26 cellular contexts compared by ENCODE assay signal in the genomic region with DNA sequence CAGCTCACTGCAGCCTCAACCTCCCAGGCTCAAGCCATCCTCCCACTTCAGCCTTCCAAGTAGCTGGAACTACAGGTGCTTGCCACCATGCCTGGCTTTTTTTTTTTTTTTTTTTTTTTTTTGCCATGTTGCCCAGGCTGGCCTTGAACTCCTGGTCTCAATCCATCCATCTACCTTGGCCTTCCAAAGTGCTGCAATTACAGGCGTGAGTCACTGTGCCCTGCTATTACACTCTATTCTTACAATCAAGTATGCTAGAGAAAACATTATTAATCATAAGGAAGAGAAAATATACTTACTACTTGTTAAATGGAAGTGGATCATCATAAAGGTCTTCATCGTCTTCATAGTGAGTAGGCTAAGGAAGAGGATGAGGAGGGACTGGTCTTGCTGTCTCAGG.
"Had no signal": no experiment of that assay in that cellular context is flagged by ENCODE, and none has a peak within 500 bp of the region (broad histone marks: within the 10 kb centered on the region; RNA-seq: fewer than 3 reads in every experiment).

No MANE protein-coding gene starts in this region.

- H3K27me3 ChIP-seq: colonic mucosa, foreskin keratinocyte, pancreas, right lobe of liver, suprapubic skin, upper lobe of left lung had no signal

- H3K27ac ChIP-seq: colonic mucosa, epithelial cell of prostate, foreskin keratinocyte, neutrophil, pancreas, right lobe of liver, suprapubic skin, upper lobe of left lung had no signal

- DNase-seq: colonic mucosa; effector CD8-positive, alpha-beta T cell; endodermal cell; foreskin keratinocyte; head of caudate nucleus; naive B cell; pancreas; right lobe of liver; stimulated activated CD4-positive, alpha-beta T cell treated with anti-CD3 and anti-CD28 coated beads, Interleukin-2, amount 100 ng/mL, for 24 hours; stimulated activated CD4-positive, alpha-beta T cell treated with anti-CD3 and anti-CD28 coated beads, Interleukin-4, amount 100 ng/mL, for 24 hours; stimulated activated naive CD4-positive, alpha-beta T cell treated with Interleukin-2 at 50 U/mL for 16 hours; upper lobe of left lung had no signal

- H3K36me3 ChIP-seq: colonic mucosa, neutrophil, pancreas, right lobe of liver, suprapubic skin had no signal

- H3K4me3 Mint-ChIP-seq: central memory CD8-positive, alpha-beta T cell; dendritic cell treated with granulocyte-macrophage colony-stimulating factor and Interleukin-4, amounts not matched to agents 40 ng/mL and 50 ng/mL, for 4 days; endodermal cell; memory B cell; naive B cell; natural killer cell treated with Interleukin-12 subunit alpha and Interleukin-12 subunit beta and Interleukin-15 and Interleukin-18, amount 100 ng/mL, for 72 hours; neural crest cell; stimulated activated effector memory CD8-positive, alpha-beta T cell treated with anti-CD3 and anti-CD28 coated beads, Interleukin-12 subunit alpha, Interleukin-12 subunit beta, amount 100 ng/mL, for 72 hours had no signal

- H3K9me3 Mint-ChIP-seq: central memory CD8-positive, alpha-beta T cell; endodermal cell; natural killer cell treated with Interleukin-12 subunit alpha and Interleukin-12 subunit beta and Interleukin-15 and Interleukin-18, amount 100 ng/mL, for 72 hours; neural crest cell; stimulated activated effector memory CD8-positive, alpha-beta T cell treated with anti-CD3 and anti-CD28 coated beads, Interleukin-12 subunit alpha, Interleukin-12 subunit beta, amount 100 ng/mL, for 72 hours had no signal

- H3K4me3 ChIP-seq: colonic mucosa, lung, pancreas, right lobe of liver, suprapubic skin, upper lobe of left lung had no signal

- H3K4me1 ChIP-seq: colonic mucosa, pancreas had no signal

- FAIRE-seq: keratinocyte, pancreas, urothelium cell line had no signal

- H3K4me1 Mint-ChIP-seq: neural crest cell had no signal

- ATAC-seq: esophagus mucosa; foreskin keratinocyte; left lobe of liver; natural killer cell treated with Interleukin-12 subunit alpha and Interleukin-12 subunit beta and Interleukin-15 and Interleukin-18, amount 100 ng/mL, for 72 hours; pancreas; right lobe of liver; stimulated activated effector memory CD8-positive, alpha-beta T cell treated with anti-CD3 and anti-CD28 coated beads, Interleukin-12 subunit alpha, Interleukin-12 subunit beta, amount 100 ng/mL, for 72 hours had no signal

- H3K27ac Mint-ChIP-seq: dendritic cell treated with granulocyte-macrophage colony-stimulating factor and Interleukin-4, amounts not matched to agents 40 ng/mL and 50 ng/mL, for 4 days; endodermal cell; memory B cell; natural killer cell treated with Interleukin-12 subunit alpha and Interleukin-12 subunit beta and Interleukin-15 and Interleukin-18, amount 100 ng/mL, for 72 hours; stimulated activated effector memory CD8-positive, alpha-beta T cell treated with anti-CD3 and anti-CD28 coated beads, Interleukin-12 subunit alpha, Interleukin-12 subunit beta, amount 100 ng/mL, for 72 hours had no signal

- H3K9me3 ChIP-seq: colonic mucosa, neutrophil, pancreas, right lobe of liver, suprapubic skin had no signal

- H3K27me3 Mint-ChIP-seq: central memory CD8-positive, alpha-beta T cell; memory B cell; natural killer cell treated with Interleukin-12 subunit alpha and Interleukin-12 subunit beta and Interleukin-15 and Interleukin-18, amount 100 ng/mL, for 72 hours had no signal
